1 cellular context compared by ENCODE assay signal in genomic region chr22:20084547-20085413, GRCh38.
A peak's percentile ranks its signal among the peaks of the same experiment; 100 is the strongest.
TF ChIP-seq lines count a peak whose summit lies in the region.

No MANE protein-coding gene starts in this region.

TF ChIP-seq in K562, 482 proteins besides CTCF, POLR2A, EP300 and RAD21 (continued from another document and continues in another):
- TF ChIP-seq, protein P1, sequence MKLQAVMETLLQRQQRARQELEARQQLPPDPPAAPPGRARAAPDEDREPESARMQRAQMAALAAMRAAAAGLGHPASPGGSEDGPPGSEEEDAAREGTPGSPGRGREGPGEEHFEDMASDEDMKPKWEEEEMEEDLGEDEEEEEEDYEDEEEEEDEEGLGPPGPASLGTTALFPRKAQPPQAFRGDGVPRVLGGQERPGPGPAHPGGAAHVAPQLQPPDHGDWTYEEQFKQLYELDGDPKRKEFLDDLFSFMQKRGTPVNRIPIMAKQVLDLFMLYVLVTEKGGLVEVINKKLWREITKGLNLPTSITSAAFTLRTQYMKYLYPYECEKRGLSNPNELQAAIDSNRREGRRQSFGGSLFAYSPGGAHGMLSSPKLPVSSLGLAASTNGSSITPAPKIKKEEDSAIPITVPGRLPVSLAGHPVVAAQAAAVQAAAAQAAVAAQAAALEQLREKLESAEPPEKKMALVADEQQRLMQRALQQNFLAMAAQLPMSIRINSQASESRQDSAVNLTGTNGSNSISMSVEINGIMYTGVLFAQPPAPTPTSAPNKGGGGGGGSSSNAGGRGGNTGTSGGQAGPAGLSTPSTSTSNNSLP (IDR thresholded peaks at IDR 0.05; ENCODE audit: borderline replicate concordance, low read depth, low read length) = no peak
- TF ChIP-seq GTF3C2 (IDR thresholded peaks at IDR 0.05; ENCODE audit: borderline replicate concordance, extremely low read depth, insufficient read length) (no peak), MYBL2 (IDR thresholded peaks at IDR 0.05; ENCODE audit: low read depth) (no peak), MYBL2 (CRISPR knock-in tag; IDR thresholded peaks at IDR 0.05; ENCODE audit: borderline replicate concordance) (no peak), CHCHD3 (CRISPR knock-in tag; IDR thresholded peaks at IDR 0.05) (no peak), ZNF830 (CRISPR knock-in tag; IDR thresholded peaks at IDR 0.05) (0 out of 2 replicates have a peak, but pooled peaks have one; percentile 51), RBM14 (IDR thresholded peaks at IDR 0.05; ENCODE audit: borderline replicate concordance, insufficient read depth, low read depth, low read length) (0 out of 2 replicates have a peak, but pooled peaks have one; percentile 68), ZNF146 (CRISPR knock-in tag; IDR thresholded peaks at IDR 0.05; ENCODE audit: unreplicated experiment) (no peak), EZH2 (IDR thresholded peaks at IDR 0.05; ENCODE audit: borderline replicate concordance, low read depth, low read length) (no peak), SMARCA4 (IDR thresholded peaks at IDR 0.05) (no peak), ZNF175 (CRISPR knock-in tag; IDR thresholded peaks at IDR 0.05; ENCODE audit: low read depth) (no peak), KLF1 (tag; IDR thresholded peaks at IDR 0.05) (no peak), PTTG1 (tag; IDR thresholded peaks at IDR 0.05; ENCODE audit: low read depth) (no peak), ZNF408 (CRISPR knock-in tag; IDR thresholded peaks at IDR 0.05; ENCODE audit: low read depth) (no peak), NFXL1 (CRISPR knock-in tag; IDR thresholded peaks at IDR 0.05) (no peak), ZNF140 (CRISPR knock-in tag; IDR thresholded peaks at IDR 0.05) (no peak), GMEB1 (CRISPR knock-in tag; IDR thresholded peaks at IDR 0.05) (no peak), LEF1 (IDR thresholded peaks at IDR 0.05) (no peak), PKNOX1 (IDR thresholded peaks at IDR 0.05) (no peak), ZNF592 (IDR thresholded peaks at IDR 0.05) (no peak), E2F8 (IDR thresholded peaks at IDR 0.05; ENCODE audit: low read depth, partially characterized antibody) (no peak), ZBTB1 (CRISPR knock-in tag; IDR thresholded peaks at IDR 0.05; ENCODE audit: borderline replicate concordance, low read depth) (no peak), CBX1 (IDR thresholded peaks at IDR 0.05; ENCODE audit: low read depth) (no peak), ASH1L (IDR thresholded peaks at IDR 0.05; ENCODE audit: borderline replicate concordance, low read depth, partially characterized antibody) (no peak), PYGO2 (tag; IDR thresholded peaks at IDR 0.05) (no peak; the same call in 1 of the 2 replicates), PHTF2 (CRISPR knock-in tag; IDR thresholded peaks at IDR 0.05) (no peak), SRSF9 (IDR thresholded peaks at IDR 0.05; ENCODE audit: borderline replicate concordance, low read depth, low read length) (no peak), NR2F6 (CRISPR knock-in tag; IDR thresholded peaks at IDR 0.05) (peak; percentile 68; the same call in 1 of the 2 replicates), NEUROD1 (IDR thresholded peaks at IDR 0.05; ENCODE audit: borderline replicate concordance, low read depth, low read length, partially characterized antibody) (peak; percentile 92), MAFG (tag; conservative IDR thresholded peaks at IDR 0.05) (no peak), TFAM (CRISPR knock-in tag; conservative IDR thresholded peaks at IDR 0.05) (no peak), MTA3 (IDR thresholded peaks at IDR 0.05; ENCODE audit: borderline replicate concordance) (no peak), ZNF263 (CRISPR knock-in tag; IDR thresholded peaks at IDR 0.05; ENCODE audit: borderline replicate concordance) (no peak), PCBP2 (IDR thresholded peaks at IDR 0.05; ENCODE audit: low read depth, low read length, poor library complexity, severe bottlenecking) (no peak)
- TF ChIP-seq, protein P2, sequence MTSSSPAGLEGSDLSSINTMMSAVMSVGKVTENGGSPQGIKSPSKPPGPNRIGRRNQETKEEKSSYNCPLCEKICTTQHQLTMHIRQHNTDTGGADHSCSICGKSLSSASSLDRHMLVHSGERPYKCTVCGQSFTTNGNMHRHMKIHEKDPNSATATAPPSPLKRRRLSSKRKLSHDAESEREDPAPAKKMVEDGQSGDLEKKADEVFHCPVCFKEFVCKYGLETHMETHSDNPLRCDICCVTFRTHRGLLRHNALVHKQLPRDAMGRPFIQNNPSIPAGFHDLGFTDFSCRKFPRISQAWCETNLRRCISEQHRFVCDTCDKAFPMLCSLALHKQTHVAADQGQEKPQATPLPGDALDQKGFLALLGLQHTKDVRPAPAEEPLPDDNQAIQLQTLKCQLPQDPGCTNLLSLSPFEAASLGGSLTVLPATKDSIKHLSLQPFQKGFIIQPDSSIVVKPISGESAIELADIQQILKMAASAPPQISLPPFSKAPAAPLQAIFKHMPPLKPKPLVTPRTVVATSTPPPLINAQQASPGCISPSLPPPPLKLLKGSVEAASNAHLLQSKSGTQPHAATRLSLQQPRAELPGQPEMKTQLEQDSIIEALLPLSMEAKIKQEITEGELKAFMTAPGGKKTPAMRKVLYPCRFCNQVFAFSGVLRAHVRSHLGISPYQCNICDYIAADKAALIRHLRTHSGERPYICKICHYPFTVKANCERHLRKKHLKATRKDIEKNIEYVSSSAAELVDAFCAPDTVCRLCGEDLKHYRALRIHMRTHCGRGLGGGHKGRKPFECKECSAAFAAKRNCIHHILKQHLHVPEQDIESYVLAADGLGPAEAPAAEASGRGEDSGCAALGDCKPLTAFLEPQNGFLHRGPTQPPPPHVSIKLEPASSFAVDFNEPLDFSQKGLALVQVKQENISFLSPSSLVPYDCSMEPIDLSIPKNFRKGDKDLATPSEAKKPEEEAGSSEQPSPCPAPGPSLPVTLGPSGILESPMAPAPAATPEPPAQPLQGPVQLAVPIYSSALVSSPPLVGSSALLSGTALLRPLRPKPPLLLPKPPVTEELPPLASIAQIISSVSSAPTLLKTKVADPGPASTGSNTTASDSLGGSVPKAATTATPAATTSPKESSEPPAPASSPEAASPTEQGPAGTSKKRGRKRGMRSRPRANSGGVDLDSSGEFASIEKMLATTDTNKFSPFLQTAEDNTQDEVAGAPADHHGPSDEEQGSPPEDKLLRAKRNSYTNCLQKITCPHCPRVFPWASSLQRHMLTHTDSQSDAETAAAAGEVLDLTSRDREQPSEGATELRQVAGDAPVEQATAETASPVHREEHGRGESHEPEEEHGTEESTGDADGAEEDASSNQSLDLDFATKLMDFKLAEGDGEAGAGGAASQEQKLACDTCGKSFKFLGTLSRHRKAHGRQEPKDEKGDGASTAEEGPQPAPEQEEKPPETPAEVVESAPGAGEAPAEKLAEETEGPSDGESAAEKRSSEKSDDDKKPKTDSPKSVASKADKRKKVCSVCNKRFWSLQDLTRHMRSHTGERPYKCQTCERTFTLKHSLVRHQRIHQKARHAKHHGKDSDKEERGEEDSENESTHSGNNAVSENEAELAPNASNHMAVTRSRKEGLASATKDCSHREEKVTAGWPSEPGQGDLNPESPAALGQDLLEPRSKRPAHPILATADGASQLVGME (CRISPR knock-in tag; IDR thresholded peaks at IDR 0.05) = no peak
- TF ChIP-seq, protein P3, sequence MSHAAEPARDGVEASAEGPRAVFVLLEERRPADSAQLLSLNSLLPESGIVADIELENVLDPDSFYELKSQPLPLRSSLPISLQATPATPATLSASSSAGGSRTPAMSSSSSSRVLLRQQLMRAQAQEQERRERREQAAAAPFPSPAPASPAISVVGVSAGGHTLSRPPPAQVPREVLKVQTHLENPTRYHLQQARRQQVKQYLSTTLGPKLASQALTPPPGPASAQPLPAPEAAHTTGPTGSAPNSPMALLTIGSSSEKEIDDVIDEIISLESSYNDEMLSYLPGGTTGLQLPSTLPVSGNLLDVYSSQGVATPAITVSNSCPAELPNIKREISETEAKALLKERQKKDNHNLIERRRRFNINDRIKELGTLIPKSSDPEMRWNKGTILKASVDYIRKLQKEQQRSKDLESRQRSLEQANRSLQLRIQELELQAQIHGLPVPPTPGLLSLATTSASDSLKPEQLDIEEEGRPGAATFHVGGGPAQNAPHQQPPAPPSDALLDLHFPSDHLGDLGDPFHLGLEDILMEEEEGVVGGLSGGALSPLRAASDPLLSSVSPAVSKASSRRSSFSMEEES (CRISPR knock-in tag; IDR thresholded peaks at IDR 0.05) = 0 out of 2 replicates have a peak, but pooled peaks have one; percentile 26
- TF ChIP-seq, protein P4, sequence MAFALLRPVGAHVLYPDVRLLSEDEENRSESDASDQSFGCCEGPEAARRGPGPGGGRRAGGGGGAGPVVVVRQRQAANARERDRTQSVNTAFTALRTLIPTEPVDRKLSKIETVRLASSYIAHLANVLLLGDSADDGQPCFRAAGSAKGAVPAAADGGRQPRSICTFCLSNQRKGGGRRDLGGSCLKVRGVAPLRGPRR (CRISPR knock-in tag; IDR thresholded peaks at IDR 0.05) = no peak; the same call in 1 of the 2 replicates
